In the genomic region with DNA sequence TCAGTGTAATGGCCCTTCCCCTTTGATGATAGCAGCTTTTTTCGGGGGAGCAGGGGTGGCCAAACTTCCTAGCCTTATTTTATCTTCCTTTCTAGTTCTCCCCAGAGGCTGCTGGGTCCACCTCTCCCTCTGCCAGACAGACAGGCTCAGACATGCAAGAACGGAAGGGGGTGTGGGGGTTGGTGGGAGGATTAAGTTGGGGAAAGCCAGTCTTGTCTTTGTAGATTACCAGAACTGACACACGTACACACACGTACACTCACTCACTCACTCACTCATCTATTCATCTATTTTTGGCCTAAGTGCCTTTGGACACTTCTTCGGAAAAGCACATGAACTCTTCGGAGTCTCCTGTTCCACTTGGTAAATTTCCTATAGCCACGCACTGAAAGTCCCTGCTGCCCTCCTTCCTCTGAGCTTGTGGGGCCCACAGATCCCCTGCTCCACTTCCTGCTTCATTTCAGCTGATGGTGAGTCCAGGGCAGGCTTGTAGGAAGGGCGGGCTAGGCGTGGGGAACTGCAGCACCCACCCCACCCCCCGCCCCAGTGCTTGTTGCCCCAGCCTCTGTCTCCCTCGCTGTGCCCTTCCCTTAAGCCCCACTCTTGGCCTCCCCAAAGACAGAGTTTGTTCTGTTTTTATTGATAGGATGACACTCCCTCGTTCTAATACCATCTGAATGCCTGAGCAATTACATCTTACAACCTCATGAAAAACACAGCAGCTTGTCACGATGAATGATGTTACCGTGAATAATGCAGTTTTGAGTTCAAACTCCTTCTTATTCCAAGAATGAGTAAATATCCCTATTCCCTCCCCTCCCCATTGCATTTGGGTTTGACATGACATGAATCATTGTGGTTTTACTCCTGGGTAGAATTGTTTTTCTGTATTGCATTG, we compare ENCODE assay signal across 9 cellular contexts.
DNase-seq lines count a peak whose midpoint lies in the region; ATAC-seq, FAIRE-seq and TF ChIP-seq lines count a peak whose summit lies in the region.
"Had no signal": no experiment of that assay in that cellular context is flagged by ENCODE, and none has a peak within 500 bp of the region (broad histone marks: within the 10 kb centered on the region; RNA-seq: fewer than 3 reads in every experiment).

No MANE protein-coding gene starts in this region.

- H3K4me1 Mint-ChIP-seq in HFFc6 (ENCODE audit: low read depth) (peaks cover 78% of the 10 kb centered on the region), endodermal cell (peaks cover 30% of the 10 kb centered on the region), nephron (peaks cover 45% of the 10 kb centered on the region)

- H3K4me3 Mint-ChIP-seq in HFFc6 (peak overlapping the region; percentile 84), endodermal cell (no peak overlapping the region), nephron (peak overlapping the region; percentile 29 to 39 (median 37))

- no peaks in the 10 kb centered on the region for H3K9me3 Mint-ChIP-seq in HFFc6
- no peaks in the 10 kb centered on the region for H3K9me3 Mint-ChIP-seq in endodermal cell
- no peaks in the 10 kb centered on the region for H3K9me3 Mint-ChIP-seq in nephron

- peak; percentile 54 for ATAC-seq in GM18498 (IDR thresholded peaks at IDR 0.05; ENCODE audit: unreplicated experiment)

- peaks cover 9% of the 10 kb centered on the region for H3K36me3 Mint-ChIP-seq in HFFc6 (ENCODE audit: low read depth)
- no peaks in the 10 kb centered on the region for H3K36me3 Mint-ChIP-seq in endodermal cell (ENCODE audit: low read depth)
- H3K36me3 Mint-ChIP-seq in nephron (ENCODE audit: low read depth) = no peaks in the 10 kb centered on the region

- DNase-seq in HFFc6 (peak; percentile 98), NB4 (ENCODE audit: low read depth) (peak; percentile 88), endodermal cell (no peak), urothelium cell line (ENCODE audit: low spot score) (peak; percentile 81), NCI-H1105 treated with DMSO at 0.1 percent for 48 hours (lab: John Stamatoyannopoulos, UW) (no peak)
- DNase-seq in activated CD4-positive, alpha-beta T cell treated with anti-CD3 and anti-CD28 coated beads, Interleukin-2, amount 50 U/mL, for 24 hours (ENCODE audit: low read depth in 1 of 2, low spot score in 1 of 2) = peak; percentile 14 to 37

- no peak for TF ChIP-seq POLR2A in NB4 (IDR thresholded peaks at IDR 0.05; ENCODE audit: extremely low read depth, insufficient read length)

- no peak for FAIRE-seq in urothelium cell line (lab: Jason Lieb, UNC)
- FAIRE-seq: endometrium had no signal

- H3K36me3 ChIP-seq in endodermal cell (ENCODE audit: control insufficient read depth, insufficient read depth, low read length) = no peaks in the 10 kb centered on the region

- no peak overlapping the region for H3K9ac ChIP-seq in endodermal cell (ENCODE audit: extremely low read depth, low read length, poor library complexity, severe bottlenecking)

- H3K9me3 ChIP-seq in endodermal cell (ENCODE audit: control insufficient read depth, low read length) = no peaks in the 10 kb centered on the region

- H3K4me1 ChIP-seq in endodermal cell (ENCODE audit: control insufficient read depth, insufficient read depth, low read length) = no peaks in the 10 kb centered on the region

- no peaks in the 10 kb centered on the region; the same call in 1 of the 2 replicates for H3K27me3 Mint-ChIP-seq in HFFc6 (ENCODE audit: insufficient read depth)
- H3K27me3 Mint-ChIP-seq in endodermal cell (ENCODE audit: insufficient read depth) = no peaks in the 10 kb centered on the region
- H3K27me3 Mint-ChIP-seq in nephron (ENCODE audit: low read depth) = no peaks in the 10 kb centered on the region

- TF ChIP-seq CTCF in HFFc6 (IDR thresholded peaks at IDR 0.05) = no peak
- no peak for TF ChIP-seq CTCF in NB4 (IDR thresholded peaks at IDR 0.05; ENCODE audit: low read depth, low read length)
- TF ChIP-seq CTCF in endodermal cell (conservative IDR thresholded peaks at IDR 0.05) = no peak
- TF ChIP-seq CTCF in nephron (IDR thresholded peaks at IDR 0.05; ENCODE audit: unreplicated experiment in 3 of 3) = no peak

- H3K4me3 ChIP-seq in NB4 (ENCODE audit: low read depth, low read length) (peak overlapping the region; percentile 55), endodermal cell (ENCODE audit: low read length) (no peak overlapping the region)

- H3K27me3 ChIP-seq in endodermal cell (ENCODE audit: control insufficient read depth, insufficient read depth, low read length, poor library complexity, severe bottlenecking) = no peaks in the 10 kb centered on the region

- WGBS in endodermal cell (ENCODE audit: insufficient coverage in 1 of 2, insufficient read length in 1 of 2), 2 experiments = 75 to 86% methylated on average over 7 to 12 of the region's 14 CpGs

- H3K27ac ChIP-seq in endodermal cell (ENCODE audit: low read depth, low read length) = peak overlapping the region; percentile 55

- H3K27ac Mint-ChIP-seq in HFFc6 (peak overlapping the region; percentile 100), endodermal cell (no peak overlapping the region), nephron (peak overlapping the region; percentile 93 to 98 (median 98))

Comparison
In these comparisons a context has a peak if more than half of its experiments do, and no peak if none do; other contexts are left out.
1. DNase-seq: peak in HFFc6 (single experiment), NB4 (single experiment), activated CD4-positive, alpha-beta T cell treated with anti-CD3 and anti-CD28 coated beads, Interleukin-2, amount 50 U/mL, for 24 hours (2 of 2) and urothelium cell line (single experiment); none in endodermal cell (single experiment) and NCI-H1105 treated with DMSO at 0.1 percent for 48 hours (single experiment).